In genomic region chr10:71266147-71266917, GRCh38 we compare ENCODE assay signal across 1 cellular context.
TF ChIP-seq lines count a peak whose summit lies in the region.

No MANE protein-coding gene starts in this region.

TF ChIP-seq in K562, 482 proteins besides CTCF, POLR2A, EP300 and RAD21 (continued from another document and continues in another):
- TF ChIP-seq ZNF398 (CRISPR knock-in tag; IDR thresholded peaks at IDR 0.05) = 0 out of 2 replicates have a peak, but pooled peaks have one; percentile 55
- TF ChIP-seq KDM2B (CRISPR knock-in tag; IDR thresholded peaks at IDR 0.05) = no peak
- no peak; the same call in 1 of the 2 replicates for TF ChIP-seq ZNF766 (CRISPR knock-in tag; conservative IDR thresholded peaks at IDR 0.05)
- TF ChIP-seq ZNF431 (CRISPR knock-in tag; IDR thresholded peaks at IDR 0.05) = peak; percentile 69; the same call in 1 of the 2 replicates
- TF ChIP-seq ZMIZ1 (IDR thresholded peaks at IDR 0.05; ENCODE audit: low read depth in 2 of 2, low read length in 2 of 2) = peak in 1 of 2 experiments; percentile 56; a peak in 1 of 4 replicates
- peak; percentile 39; the same call in 1 of the 2 replicates for TF ChIP-seq TEAD4 (IDR thresholded peaks at IDR 0.05; ENCODE audit: low read length)
- peak; percentile 59; the same call in 1 of the 2 replicates for TF ChIP-seq TEAD4 (CRISPR knock-in tag; IDR thresholded peaks at IDR 0.05; ENCODE audit: borderline replicate concordance)
- peak; percentile 45; the same call in 1 of the 2 replicates for TF ChIP-seq CREB3 (tag; conservative IDR thresholded peaks at IDR 0.05; ENCODE audit: low read depth)
- TF ChIP-seq FOXP1 (CRISPR knock-in tag; IDR thresholded peaks at IDR 0.05) = peak; percentile 92
- peak in 1 of 2 experiments; percentile 92; a peak in 2 of 4 replicates for TF ChIP-seq RCOR1 (IDR thresholded peaks at IDR 0.05; ENCODE audit: borderline replicate concordance in 1 of 2, low read depth in 2 of 2, low read length in 2 of 2)
- no peak for TF ChIP-seq KAT7 (CRISPR knock-in tag; IDR thresholded peaks at IDR 0.05; ENCODE audit: borderline replicate concordance)
- TF ChIP-seq ZNF282 (CRISPR knock-in tag; IDR thresholded peaks at IDR 0.05) = no peak
- peak; percentile 62 for TF ChIP-seq USF1 (CRISPR knock-in tag; IDR thresholded peaks at IDR 0.05)
- TF ChIP-seq SMARCE1 (IDR thresholded peaks at IDR 0.05) = peak; percentile 34; the same call in 1 of the 2 replicates
- TF ChIP-seq TAL1 (IDR thresholded peaks at IDR 0.05) = no peak; the same call in 1 of the 2 replicates
- no peak for TF ChIP-seq CSDE1 (IDR thresholded peaks at IDR 0.05)
- TF ChIP-seq CBX3 (IDR thresholded peaks at IDR 0.05; ENCODE audit: borderline replicate concordance in 1 of 2, low read length in 2 of 2) = no peak
- TF ChIP-seq GABPB2 (CRISPR knock-in tag; conservative IDR thresholded peaks at IDR 0.05) = no peak; the same call in 1 of the 2 replicates
- TF ChIP-seq FOXO4 (CRISPR knock-in tag; IDR thresholded peaks at IDR 0.05) = peak; percentile 73; the same call in 1 of the 2 replicates
- no peak for TF ChIP-seq POLR2B (IDR thresholded peaks at IDR 0.05; ENCODE audit: low read depth, partially characterized antibody)
- TF ChIP-seq MIER1 (IDR thresholded peaks at IDR 0.05; ENCODE audit: low read depth) = no peak
- no peak for TF ChIP-seq FIP1L1 (IDR thresholded peaks at IDR 0.05; ENCODE audit: low read depth, low read length, poor library complexity, severe bottlenecking)
- TF ChIP-seq OTX1 (CRISPR knock-in tag; IDR thresholded peaks at IDR 0.05) = peak; percentile 70
- peak; percentile 86; the same call in 1 of the 2 replicates for TF ChIP-seq TARDBP (IDR thresholded peaks at IDR 0.05)
- TF ChIP-seq CBFA2T3 (IDR thresholded peaks at IDR 0.05) = 0 out of 2 replicates have a peak, but pooled peaks have one; percentile 15
- no peak; the same call in 1 of the 2 replicates for TF ChIP-seq SMARCA5 (IDR thresholded peaks at IDR 0.05)
- TF ChIP-seq CREM (IDR thresholded peaks at IDR 0.05; ENCODE audit: low read depth) = peak; percentile 63
- peak; percentile 56 for TF ChIP-seq PRDM10 (IDR thresholded peaks at IDR 0.05; ENCODE audit: partially characterized antibody)
- TF ChIP-seq SMARCC2 (IDR thresholded peaks at IDR 0.05; ENCODE audit: low read depth) = no peak
- peak; percentile 81; the same call in 1 of the 2 replicates for TF ChIP-seq TOE1 (IDR thresholded peaks at IDR 0.05; ENCODE audit: borderline replicate concordance)
- TF ChIP-seq TOE1 (CRISPR knock-in tag; IDR thresholded peaks at IDR 0.05; ENCODE audit: borderline replicate concordance, low read depth) = no peak
- TF ChIP-seq POLR2G (IDR thresholded peaks at IDR 0.05; ENCODE audit: low read depth, low read length) = peak; percentile 90
- TF ChIP-seq ETV6 (IDR thresholded peaks at IDR 0.05; ENCODE audit: borderline replicate concordance in 1 of 2, low read depth in 2 of 2, low read length in 1 of 2) = peak in 1 of 2 experiments; percentile 42; a peak in 1 of 4 replicates
- peak; percentile 84; the same call in 1 of the 2 replicates for TF ChIP-seq ETV6 (CRISPR knock-in tag; IDR thresholded peaks at IDR 0.05; ENCODE audit: borderline replicate concordance)
- no peak for TF ChIP-seq KDM5B (IDR thresholded peaks at IDR 0.05; ENCODE audit: insufficient replicate concordance, low read depth, low read length)
- no peak; the same call in 1 of the 2 replicates for TF ChIP-seq ZNF12 (CRISPR knock-in tag; IDR thresholded peaks at IDR 0.05)
- TF ChIP-seq NRF1 (conservative IDR thresholded peaks at IDR 0.05 in 1 of 2, IDR thresholded peaks at IDR 0.05 in 1 of 2) = peak; percentile 49 to 63; a peak in 3 of 4 replicates
- TF ChIP-seq KAT2B (IDR thresholded peaks at IDR 0.05; ENCODE audit: low read depth, low read length) = no peak
- TF ChIP-seq CLOCK (CRISPR knock-in tag; IDR thresholded peaks at IDR 0.05; ENCODE audit: borderline replicate concordance) = no peak
- no peak for TF ChIP-seq ZNF280A (IDR thresholded peaks at IDR 0.05; ENCODE audit: low read depth, partially characterized antibody)
- TF ChIP-seq KDM4B (IDR thresholded peaks at IDR 0.05; ENCODE audit: borderline replicate concordance in 2 of 2, low read depth in 1 of 2) = peak in 1 of 2 experiments; percentile 67; a peak in 1 of 4 replicates
- TF ChIP-seq ZNF41 (CRISPR knock-in tag; conservative IDR thresholded peaks at IDR 0.05) = peak; percentile 62; the same call in 1 of the 2 replicates
- no peak for TF ChIP-seq SMC3 (conservative IDR thresholded peaks at IDR 0.05; ENCODE audit: insufficient read depth, low read depth, low read length)
- peak; percentile 57 for TF ChIP-seq GABPA (tag; conservative IDR thresholded peaks at IDR 0.05; ENCODE audit: low read depth)
- peak in 1 of 2 experiments; percentile 67; a peak in 1 of 4 replicates for TF ChIP-seq TBL1XR1 (IDR thresholded peaks at IDR 0.05; ENCODE audit: low read length in 2 of 2)
- TF ChIP-seq ARNT (IDR thresholded peaks at IDR 0.05) = no peak; a peak in 2 of 4 replicates
